25 cellular contexts compared by ENCODE assay signal in the genomic region with DNA sequence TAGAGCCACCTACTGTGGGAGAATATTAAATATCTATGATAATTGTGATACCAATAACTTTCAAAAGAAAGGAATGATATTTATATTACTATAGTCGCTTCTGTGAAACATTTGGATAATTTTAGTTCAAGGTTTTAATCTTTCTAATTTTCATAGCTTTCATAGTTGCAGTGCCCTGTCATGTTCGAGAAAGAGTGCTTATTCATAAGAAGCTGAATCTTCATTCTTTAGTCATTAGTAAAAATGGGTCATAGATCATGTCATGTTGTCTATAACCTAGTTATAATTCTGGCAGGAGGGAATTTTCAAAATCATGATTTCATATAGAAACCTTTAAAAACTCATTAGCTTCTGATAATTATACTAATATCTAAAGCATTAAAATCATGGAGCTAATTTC.
"Had no signal": no experiment of that assay in that cellular context is flagged by ENCODE, and none has a peak within 500 bp of the region (broad histone marks: within the 10 kb centered on the region; RNA-seq: fewer than 3 reads in every experiment).

No MANE protein-coding gene starts in this region.

- H3K36me3 Mint-ChIP-seq: immature natural killer cell; naive thymus-derived CD8-positive, alpha-beta T cell; neural progenitor cell had no signal

- H3K27ac Mint-ChIP-seq: activated CD4-positive, alpha-beta memory T cell treated with anti-CD3 and anti-CD28 coated beads, Interleukin-2, amount 10 ng/mL, durations not matched to agents 7 days and 5 days; activated CD4-positive, alpha-beta T cell treated with anti-CD3 and anti-CD28 coated beads, Interleukin-2, amount 10 ng/mL, durations not matched to agents 7 days and 5 days; activated naive CD8-positive, alpha-beta T cell treated with anti-CD3 and anti-CD28 coated beads, Interleukin-2, amount 50 U/mL, for 24 hours; activated T-cell treated with anti-CD3 and anti-CD28 coated beads, Interleukin-2, amount 50 U/mL, for 24 hours; dendritic cell treated with granulocyte-macrophage colony-stimulating factor and Interleukin-4, amounts not matched to agents 40 ng/mL and 50 ng/mL, for 4 days; immature natural killer cell; naive thymus-derived CD8-positive, alpha-beta T cell; neural progenitor cell; stimulated activated naive CD8-positive, alpha-beta T cell treated with anti-CD3 and anti-CD28 coated beads, Interleukin-15, Interleukin-2, amounts not matched to agents 100 ng/mL and 50 ng/mL, for 24 hours had no signal

- H3K9me3 Mint-ChIP-seq: activated CD4-positive, alpha-beta memory T cell treated with anti-CD3 and anti-CD28 coated beads, Interleukin-2, amount 10 ng/mL, durations not matched to agents 7 days and 5 days; activated CD4-positive, alpha-beta T cell treated with anti-CD3 and anti-CD28 coated beads, Interleukin-2, amount 10 ng/mL, durations not matched to agents 7 days and 5 days; dendritic cell treated with granulocyte-macrophage colony-stimulating factor and Interleukin-4, amounts not matched to agents 40 ng/mL and 50 ng/mL, for 4 days; neural progenitor cell; stimulated activated naive CD8-positive, alpha-beta T cell treated with anti-CD3 and anti-CD28 coated beads, Interleukin-15, Interleukin-2, amounts not matched to agents 100 ng/mL and 50 ng/mL, for 24 hours had no signal

- H3K4me1 Mint-ChIP-seq: activated CD4-positive, alpha-beta memory T cell treated with anti-CD3 and anti-CD28 coated beads, Interleukin-2, amount 10 ng/mL, durations not matched to agents 7 days and 5 days; activated CD4-positive, alpha-beta T cell treated with anti-CD3 and anti-CD28 coated beads, Interleukin-2, amount 10 ng/mL, durations not matched to agents 7 days and 5 days; central memory CD8-positive, alpha-beta T cell; immature natural killer cell had no signal

- H3K27me3 ChIP-seq: breast epithelium, neural progenitor cell, thyroid gland, upper lobe of left lung, vagina had no signal

- H3K4me3 ChIP-seq: breast epithelium, neural progenitor cell, thyroid gland, upper lobe of left lung, vagina had no signal

- ATAC-seq: activated naive CD8-positive, alpha-beta T cell treated with anti-CD3 and anti-CD28 coated beads, Interleukin-2, amount 50 U/mL, for 24 hours; naive thymus-derived CD8-positive, alpha-beta T cell; right cardiac atrium had no signal

- DNase-seq: activated CD4-positive, alpha-beta memory T cell treated with anti-CD3 and anti-CD28 coated beads, Interleukin-2, amount 10 ng/mL, durations not matched to agents 7 days and 5 days; activated CD4-positive, alpha-beta T cell treated with anti-CD3 and anti-CD28 coated beads, Interleukin-2, amount 10 ng/mL, durations not matched to agents 7 days and 5 days; activated CD4-positive, CD25-positive, alpha-beta regulatory T cell treated with anti-CD3 and anti-CD28 coated beads, Interleukin-2, amount 50 U/mL, for 72 hours; activated CD8-positive, alpha-beta memory T cell treated with anti-CD3 and anti-CD28 coated beads, Interleukin-2, amount 50 U/mL, for 48 hours; activated gamma-delta T cell; activated naive CD4-positive, alpha-beta T cell treated with anti-CD3 and anti-CD28 coated beads, Interleukin-2, amount 50 U/mL, for 16 hours; activated naive CD8-positive, alpha-beta T cell treated with anti-CD3 and anti-CD28 coated beads, Interleukin-2, amount 50 U/mL, for 24 hours; activated T-cell treated with anti-CD3 and anti-CD28 coated beads, Interleukin-2, amount 50 U/mL, for 24 hours; effector CD8-positive, alpha-beta T cell; hypothalamus; immature natural killer cell; naive thymus-derived CD8-positive, alpha-beta T cell; occipital lobe; right cardiac atrium; stimulated activated CD4-positive, alpha-beta T cell treated with anti-CD3 and anti-CD28 coated beads, Interleukin-4, amount 100 ng/mL, for 1 hour; T-helper 2 cell; thyroid gland; upper lobe of left lung had no signal

- FAIRE-seq: endometrium had no signal

- H3K36me3 ChIP-seq: breast epithelium, neural progenitor cell, thyroid gland, upper lobe of left lung, vagina had no signal

- H3K27me3 Mint-ChIP-seq: activated CD4-positive, alpha-beta memory T cell treated with anti-CD3 and anti-CD28 coated beads, Interleukin-2, amount 10 ng/mL, durations not matched to agents 7 days and 5 days; activated CD4-positive, alpha-beta T cell treated with anti-CD3 and anti-CD28 coated beads, Interleukin-2, amount 10 ng/mL, durations not matched to agents 7 days and 5 days; activated naive CD8-positive, alpha-beta T cell treated with anti-CD3 and anti-CD28 coated beads, Interleukin-2, amount 50 U/mL, for 24 hours; activated T-cell treated with anti-CD3 and anti-CD28 coated beads, Interleukin-2, amount 50 U/mL, for 24 hours; central memory CD8-positive, alpha-beta T cell; dendritic cell treated with granulocyte-macrophage colony-stimulating factor and Interleukin-4, amounts not matched to agents 40 ng/mL and 50 ng/mL, for 4 days; naive thymus-derived CD8-positive, alpha-beta T cell; stimulated activated naive CD8-positive, alpha-beta T cell treated with anti-CD3 and anti-CD28 coated beads, Interleukin-15, Interleukin-2, amounts not matched to agents 100 ng/mL and 50 ng/mL, for 24 hours had no signal

- H3K4me3 Mint-ChIP-seq: activated CD4-positive, alpha-beta memory T cell treated with anti-CD3 and anti-CD28 coated beads, Interleukin-2, amount 10 ng/mL, durations not matched to agents 7 days and 5 days; activated CD4-positive, alpha-beta T cell treated with anti-CD3 and anti-CD28 coated beads, Interleukin-2, amount 10 ng/mL, durations not matched to agents 7 days and 5 days; activated naive CD8-positive, alpha-beta T cell treated with anti-CD3 and anti-CD28 coated beads, Interleukin-2, amount 50 U/mL, for 24 hours; activated T-cell treated with anti-CD3 and anti-CD28 coated beads, Interleukin-2, amount 50 U/mL, for 24 hours; central memory CD8-positive, alpha-beta T cell; dendritic cell treated with granulocyte-macrophage colony-stimulating factor and Interleukin-4, amounts not matched to agents 40 ng/mL and 50 ng/mL, for 4 days; immature natural killer cell; naive thymus-derived CD8-positive, alpha-beta T cell; neural progenitor cell; stimulated activated naive CD8-positive, alpha-beta T cell treated with anti-CD3 and anti-CD28 coated beads, Interleukin-15, Interleukin-2, amounts not matched to agents 100 ng/mL and 50 ng/mL, for 24 hours had no signal
